ENCODE assay signal across 23 cellular contexts in genomic region chr16:15735610-15736009, GRCh38.
A peak's percentile ranks its signal among the peaks of the same experiment; 100 is the strongest.
DNase-seq lines count a peak whose midpoint lies in the region; ATAC-seq, FAIRE-seq and TF ChIP-seq lines count a peak whose summit lies in the region.
"Had no signal": no experiment of that assay in that cellular context is flagged by ENCODE, and none has a peak within 500 bp of the region (broad histone marks: within the 10 kb centered on the region; RNA-seq: fewer than 3 reads in every experiment).

No MANE protein-coding gene starts in this region.

- no peaks in the 10 kb centered on the region for H3K4me1 ChIP-seq in HEK293 (ENCODE audit: control insufficient read depth, insufficient read depth, low read length)
- H3K4me1 ChIP-seq: HAP-1 had no signal

- H3K27ac ChIP-seq in HEK293 (ENCODE audit: extremely low read depth, low read depth, low read length): no peak overlapping the region
- H3K27ac ChIP-seq: A549, BLaER1, GM23248 had no signal

- no peaks in the 10 kb centered on the region for H3K9me3 Mint-ChIP-seq in activated naive CD4-positive, alpha-beta T cell treated with anti-CD3 and anti-CD28 coated beads, Interleukin-2, amount 10 ng/mL, durations not matched to agents 7 days and 5 days
- no peaks in the 10 kb centered on the region for H3K9me3 Mint-ChIP-seq in memory B cell
- no peaks in the 10 kb centered on the region for H3K9me3 Mint-ChIP-seq in effector memory CD8-positive, alpha-beta T cell
- H3K9me3 Mint-ChIP-seq: CD8-positive, alpha-beta T cell had no signal

- H3K36me3 Mint-ChIP-seq in activated naive CD4-positive, alpha-beta T cell treated with anti-CD3 and anti-CD28 coated beads, Interleukin-2, amount 10 ng/mL, durations not matched to agents 7 days and 5 days: peaks cover 6% of the 10 kb centered on the region
- peaks cover 21% of the 10 kb centered on the region for H3K36me3 Mint-ChIP-seq in memory B cell
- H3K36me3 Mint-ChIP-seq in effector memory CD8-positive, alpha-beta T cell (ENCODE audit: insufficient read depth): peaks cover 12% of the 10 kb centered on the region

- no peak for DNase-seq in activated naive CD4-positive, alpha-beta T cell treated with anti-CD3 and anti-CD28 coated beads, Interleukin-2, amount 10 ng/mL, durations not matched to agents 7 days and 5 days
- no peak for DNase-seq in activated naive CD4-positive, alpha-beta T cell (lab: John Stamatoyannopoulos, UW)
- DNase-seq in HTR-8/SVneo (ENCODE audit: insufficient read length, low spot score) (no peak), memory B cell (ENCODE audit: low spot score in 2 of 2) (no peak), GM10248 (ENCODE audit: extremely low spot score) (no peak), EL (no peak)
- no peak for DNase-seq in effector memory CD8-positive, alpha-beta T cell
- DNase-seq: Calu3; CD8-positive, alpha-beta T cell; DMS 273 treated with DMSO at 0.1 percent for 48 hours; DMS53; DND-41; GM23248; IMR-90 had no signal

- H3K36me3 ChIP-seq in HEK293 (ENCODE audit: control insufficient read depth in 2 of 2, insufficient read depth in 1 of 2, low read length in 2 of 2): peaks cover 0 to 2% of the 10 kb centered on the region in 2 experiments; a peak in 1 of 3 replicates
- H3K36me3 ChIP-seq: HAP-1 had no signal

- no peaks in the 10 kb centered on the region for H3K27me3 Mint-ChIP-seq in activated naive CD4-positive, alpha-beta T cell treated with anti-CD3 and anti-CD28 coated beads, Interleukin-2, amount 10 ng/mL, durations not matched to agents 7 days and 5 days
- H3K27me3 Mint-ChIP-seq in memory B cell: no peaks in the 10 kb centered on the region
- H3K27me3 Mint-ChIP-seq in effector memory CD8-positive, alpha-beta T cell: no peaks in the 10 kb centered on the region

- H3K4me3 ChIP-seq in HEK293 (ENCODE audit: low read depth, low read length): no peak overlapping the region
- H3K4me3 ChIP-seq: A549, BLaER1, GM23248, HAP-1, K562 had no signal

- peak; percentile 4 for FAIRE-seq in HTR-8/SVneo (lab: Jason Lieb, UNC)
- FAIRE-seq: A549, G401.6, GM12892, GM18507, K562 had no signal

- no peak for ATAC-seq in memory B cell (ENCODE audit: low read depth)
- ATAC-seq in effector memory CD8-positive, alpha-beta T cell (replicated peaks): no peak
- ATAC-seq: CD8-positive, alpha-beta T cell; K562 had no signal

- TF ChIP-seq CTCF in HEK293 (tag by site-specific recombination; IDR thresholded peaks at IDR 0.05) (no peak), GM10248 (IDR thresholded peaks at IDR 0.05; ENCODE audit: control extremely low read depth, extremely low read depth, low read depth, missing control alignments) (no peak)

- no peaks in the 10 kb centered on the region for H3K9me3 ChIP-seq in HEK293 (ENCODE audit: control insufficient read depth, insufficient read depth, low read depth, low read length)
- H3K9me3 ChIP-seq: A549, HAP-1 had no signal

- H3K27ac Mint-ChIP-seq in activated naive CD4-positive, alpha-beta T cell treated with anti-CD3 and anti-CD28 coated beads, Interleukin-2, amount 10 ng/mL, durations not matched to agents 7 days and 5 days: peak overlapping the region; percentile 20
- peak overlapping the region; percentile 64 for H3K27ac Mint-ChIP-seq in memory B cell
- H3K27ac Mint-ChIP-seq in effector memory CD8-positive, alpha-beta T cell: no peak overlapping the region
- H3K27ac Mint-ChIP-seq: CD14-positive monocyte; CD8-positive, alpha-beta T cell had no signal

- POLR2A ChIA-PET in HEK293 (lab: Yijun Ruan, JAX): no interaction called here
- POLR2A ChIA-PET in GM10248 (lab: Yijun Ruan, JAX): no interaction called here

- CTCF ChIA-PET in activated naive CD4-positive, alpha-beta T cell treated with anti-CD3 and anti-CD28 coated beads, Interleukin-2, amount 10 ng/mL, durations not matched to agents 7 days and 5 days (lab: Charles Lee): no interaction called here
- CTCF ChIA-PET in HEK293 (lab: Yijun Ruan, JAX): no interaction called here
- CTCF ChIA-PET in GM10248 (lab: Yijun Ruan, JAX): interaction anchor here (1.5 kb wide), 1 partner anchor 20 kb away, joined by 5 read pairs; no protein-coding TSS in a partner anchor

- H3K4me3 Mint-ChIP-seq in activated naive CD4-positive, alpha-beta T cell treated with anti-CD3 and anti-CD28 coated beads, Interleukin-2, amount 10 ng/mL, durations not matched to agents 7 days and 5 days: no peak overlapping the region
- no peak overlapping the region for H3K4me3 Mint-ChIP-seq in memory B cell
- H3K4me3 Mint-ChIP-seq in effector memory CD8-positive, alpha-beta T cell: no peak overlapping the region
- H3K4me3 Mint-ChIP-seq: CD14-positive monocyte; CD8-positive, alpha-beta T cell had no signal

- H3K4me1 Mint-ChIP-seq in activated naive CD4-positive, alpha-beta T cell treated with anti-CD3 and anti-CD28 coated beads, Interleukin-2, amount 10 ng/mL, durations not matched to agents 7 days and 5 days: peaks cover 4% of the 10 kb centered on the region
- H3K4me1 Mint-ChIP-seq in memory B cell: no peaks in the 10 kb centered on the region
- H3K4me1 Mint-ChIP-seq in effector memory CD8-positive, alpha-beta T cell (ENCODE audit: low read depth in 2 of 2): peaks cover 0 to 3% of the 10 kb centered on the region in 2 donors
- H3K4me1 Mint-ChIP-seq: CD14-positive monocyte had no signal

TF ChIP-seq in HEK293, 187 proteins besides CTCF, POLR2A, EP300 and RAD21:
- TF ChIP-seq ZNF785 (tag by site-specific recombination; IDR thresholded peaks at IDR 0.05) (no peak), REST (tag by site-specific recombination; IDR thresholded peaks at IDR 0.05) (0 out of 2 replicates have a peak, but pooled peaks have one; percentile 29)

Comparison
In these comparisons a context has a peak if more than half of its experiments do, and no peak if none do; other contexts are left out.
1. H3K27ac Mint-ChIP-seq: peak in activated naive CD4-positive, alpha-beta T cell treated with anti-CD3 and anti-CD28 coated beads, Interleukin-2, amount 10 ng/mL, durations not matched to agents 7 days and 5 days (single experiment) and memory B cell (single experiment); none in effector memory CD8-positive, alpha-beta T cell (0 of 2).